8 cellular contexts compared by ENCODE assay signal in genomic region chr11:119481021-119481666, GRCh38.
A peak's percentile ranks its signal among the peaks of the same experiment; 100 is the strongest.
DNase-seq lines count a peak whose midpoint lies in the region; ATAC-seq and TF ChIP-seq lines count a peak whose summit lies in the region.

No MANE protein-coding gene starts in this region.

- DNase-seq in HUDEP-2 (lab: John Stamatoyannopoulos, UW; ENCODE audit: unreplicated experiment in 76 of 76), result peak in 54 of 76 experiments; percentile 4 to 75 (median 40)
- DNase-seq in NOMO-1 treated with DMSO at 0.1 percent for 48 hours (lab: John Stamatoyannopoulos, UW; ENCODE audit: unreplicated experiment), result peak; percentile 31
- peak; percentile 99 for DNase-seq in activated CD8-positive, alpha-beta memory T cell treated with anti-CD3 and anti-CD28 coated beads, Interleukin-2, amount 50 U/mL, for 48 hours
- peak; percentile 93 for DNase-seq in epithelial cell of esophagus (ENCODE audit: low read depth)
- peak; percentile 66 for DNase-seq in middle frontal gyrus (ENCODE audit: extremely low spot score, low spot score)
- DNase-seq in stimulated activated CD8-positive, alpha-beta memory T cell treated with anti-CD3 and anti-CD28 coated beads, Interleukin-4, amount 100 ng/mL, for 24 hours (ENCODE audit: low read depth), result peak; percentile 57

- no peak overlapping the region for H3K4me3 ChIP-seq in epithelial cell of esophagus (ENCODE audit: low read length)

- TF ChIP-seq CTCF in GM12872 (IDR thresholded peaks at IDR 0.05; ENCODE audit: insufficient read depth, low read depth, low read length) (peak; percentile 93), epithelial cell of esophagus (IDR thresholded peaks at IDR 0.05; ENCODE audit: insufficient read depth, low read depth, low read length, missing control alignments) (peak; percentile 91)

- ATAC-seq in HG02870 (IDR thresholded peaks at IDR 0.05; ENCODE audit: unreplicated experiment), result no peak

Comparison
In these comparisons a context has a peak if more than half of its experiments do, and no peak if none do; other contexts are left out.
1. DNase-seq: peak in every context shown above with its lines; median percentile 99 in activated CD8-positive, alpha-beta memory T cell treated with anti-CD3 and anti-CD28 coated beads, Interleukin-2, amount 50 U/mL, for 48 hours; 93 in epithelial cell of esophagus; 66 in middle frontal gyrus; 57 in stimulated activated CD8-positive, alpha-beta memory T cell treated with anti-CD3 and anti-CD28 coated beads, Interleukin-4, amount 100 ng/mL, for 24 hours; 40 in HUDEP-2; 31 in NOMO-1 treated with DMSO at 0.1 percent for 48 hours.